16 cellular contexts compared by ENCODE assay signal in the genomic region with DNA sequence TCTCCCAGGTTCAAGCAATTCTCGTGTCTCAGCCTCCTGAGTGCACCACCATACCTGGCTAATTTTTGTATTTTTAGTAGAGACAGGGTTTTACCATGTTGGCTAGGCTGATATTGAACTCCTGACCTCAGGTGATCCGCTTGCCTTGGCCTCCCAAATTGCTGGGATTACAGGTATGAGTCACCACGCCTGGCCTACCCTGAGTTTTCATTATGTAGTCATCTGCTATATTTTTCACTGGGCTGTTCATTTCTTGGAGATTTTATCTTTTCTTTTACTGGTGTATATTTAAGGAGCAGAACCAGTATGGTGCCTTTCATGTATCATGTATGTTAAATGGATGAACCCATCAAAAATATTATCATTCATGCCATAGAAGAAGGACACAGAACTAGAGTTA.
"Had no signal": no experiment of that assay in that cellular context is flagged by ENCODE, and none has a peak within 500 bp of the region (broad histone marks: within the 10 kb centered on the region; RNA-seq: fewer than 3 reads in every experiment).

No MANE protein-coding gene starts in this region.

- H3K9me3 Mint-ChIP-seq: endodermal cell, nephron had no signal

- H3K4me1 Mint-ChIP-seq: endodermal cell, naive B cell had no signal

- H3K9me3 ChIP-seq: gastrocnemius medialis, heart right ventricle, lower lobe of right lung, right atrium auricular region, upper lobe of left lung, uterus had no signal

- H3K4me1 ChIP-seq: gastrocnemius medialis, left lung, lower lobe of right lung, upper lobe of left lung had no signal

- H3K36me3 ChIP-seq: gastrocnemius medialis, heart right ventricle, left lung, lower lobe of right lung, right atrium auricular region, upper lobe of left lung, uterus had no signal

- H3K27me3 ChIP-seq: gastrocnemius medialis, heart right ventricle, left lung, right atrium auricular region, upper lobe of left lung, uterus had no signal

- H3K4me3 Mint-ChIP-seq: endodermal cell, naive B cell, nephron had no signal

- H3K27ac ChIP-seq: coronary artery, gastrocnemius medialis, heart right ventricle, left lung, lower lobe of right lung, right atrium auricular region, upper lobe of left lung, uterus had no signal

- H3K27ac Mint-ChIP-seq: endodermal cell, naive B cell had no signal

- H3K27me3 Mint-ChIP-seq: naive B cell had no signal

- H3K4me3 ChIP-seq: coronary artery, gastrocnemius medialis, heart right ventricle, left lung, lower lobe of right lung, right atrium auricular region, upper lobe of left lung, uterus had no signal

- DNase-seq: effector CD4-positive, alpha-beta T cell; endodermal cell; gastrocnemius medialis; hypothalamus; left lung; lower lobe of right lung; naive B cell; small intestine; stimulated activated CD4-positive, alpha-beta T cell treated with anti-CD3 and anti-CD28 coated beads, Interleukin-2, amount 100 ng/mL, for 48 hours; stimulated activated naive CD4-positive, alpha-beta T cell treated with Interleukin-2 at 50 U/mL for 16 hours; upper lobe of left lung; uterus had no signal
